20 cellular contexts compared by ENCODE assay signal in genomic region chr15:22866066-22866465, GRCh38. TPM values are rescaled to one million over a fixed set of nuclear protein-coding genes. Genes with fewer than 3 reads are reported as not detected.
DNase-seq lines count a peak whose midpoint lies in the region; ATAC-seq and TF ChIP-seq lines count a peak whose summit lies in the region.
"Had no signal": no experiment of that assay in that cellular context is flagged by ENCODE, and none has a peak within 500 bp of the region (broad histone marks: within the 10 kb centered on the region; RNA-seq: fewer than 3 reads in every experiment).

No MANE protein-coding gene starts in this region.

- no peak overlapping the region for H3K4me3 ChIP-seq in fibroblast of villous mesenchyme (ENCODE audit: low read depth, low read length)
- H3K4me3 ChIP-seq: coronary artery, gastroesophageal sphincter had no signal

- H3K4me3 Mint-ChIP-seq in HFFc6 = no peak overlapping the region
- no peak overlapping the region for H3K4me3 Mint-ChIP-seq in activated naive CD8-positive, alpha-beta T cell treated with anti-CD3 and anti-CD28 coated beads, Interleukin-2, amount 50 U/mL, for 24 hours
- H3K4me3 Mint-ChIP-seq: CD4-positive, alpha-beta memory T cell; T-helper 2 cell treated with Interferon-gamma antibody and Interleukin-4, amounts not matched to agents 5 μg/mL and 100 μg/mL, for 36 hours had no signal

- TF ChIP-seq CTCF in HFFc6 (IDR thresholded peaks at IDR 0.05) (no peak), fibroblast of villous mesenchyme (IDR thresholded peaks at IDR 0.05; ENCODE audit: insufficient read depth, low read depth, low read length) (no peak)

- 0 out of 2 replicates have a peak overlapping the region, but pooled peaks have one; percentile 12 for H3K27ac Mint-ChIP-seq in HFFc6
- H3K27ac Mint-ChIP-seq in activated naive CD8-positive, alpha-beta T cell treated with anti-CD3 and anti-CD28 coated beads, Interleukin-2, amount 50 U/mL, for 24 hours = peak overlapping the region; percentile 29
- H3K27ac Mint-ChIP-seq: activated T-helper 2 cell treated with anti-CD3 and anti-CD28 coated beads, Interferon-gamma antibody, Interleukin-2, Interleukin-4, amounts not matched to agents 10 μg/mL and 5 μg/mL and 100 μg/mL, durations not matched to agents 14 hours and 24 hours and 36 hours; T-helper 2 cell treated with Interferon-gamma antibody and Interleukin-4, amounts not matched to agents 5 μg/mL and 100 μg/mL, for 36 hours had no signal

- peaks cover 11% of the 10 kb centered on the region; the same call in 1 of the 2 replicates for H3K27me3 Mint-ChIP-seq in HFFc6 (ENCODE audit: insufficient read depth)
- H3K27me3 Mint-ChIP-seq in activated naive CD8-positive, alpha-beta T cell treated with anti-CD3 and anti-CD28 coated beads, Interleukin-2, amount 50 U/mL, for 24 hours = no peaks in the 10 kb centered on the region
- H3K27me3 Mint-ChIP-seq: CD4-positive, alpha-beta memory T cell had no signal

- H3K9me3 Mint-ChIP-seq in HFFc6 = no peaks in the 10 kb centered on the region
- H3K9me3 Mint-ChIP-seq in activated naive CD8-positive, alpha-beta T cell treated with anti-CD3 and anti-CD28 coated beads, Interleukin-2, amount 50 U/mL, for 24 hours = no peaks in the 10 kb centered on the region
- H3K9me3 Mint-ChIP-seq: activated T-helper 2 cell treated with anti-CD3 and anti-CD28 coated beads, Interferon-gamma antibody, Interleukin-2, Interleukin-4, amounts not matched to agents 10 μg/mL and 5 μg/mL and 100 μg/mL, durations not matched to agents 14 hours and 24 hours and 36 hours; CD4-positive, alpha-beta memory T cell; T-helper 2 cell treated with Interferon-gamma antibody and Interleukin-4, amounts not matched to agents 5 μg/mL and 100 μg/mL, for 36 hours had no signal

- ATAC-seq in activated naive CD8-positive, alpha-beta T cell treated with anti-CD3 and anti-CD28 coated beads, Interleukin-2, amount 50 U/mL, for 24 hours = no peak
- ATAC-seq in GM21619 (IDR thresholded peaks at IDR 0.05; ENCODE audit: unreplicated experiment) (no peak), HG03159 (IDR thresholded peaks at IDR 0.05; ENCODE audit: unreplicated experiment) (no peak), GM21723 (IDR thresholded peaks at IDR 0.05; ENCODE audit: unreplicated experiment) (no peak)
- ATAC-seq: activated CD4-positive, CD25-positive, alpha-beta regulatory T cell treated with anti-CD3 and anti-CD28 coated beads, Interleukin-2, amount 50 U/mL, for 24 hours; gastroesophageal sphincter; left lobe of liver had no signal

- peaks cover 24% of the 10 kb centered on the region for H3K4me1 Mint-ChIP-seq in HFFc6 (ENCODE audit: low read depth)
- no peaks in the 10 kb centered on the region for H3K4me1 Mint-ChIP-seq in activated naive CD8-positive, alpha-beta T cell treated with anti-CD3 and anti-CD28 coated beads, Interleukin-2, amount 50 U/mL, for 24 hours

- peaks cover 54% of the 10 kb centered on the region for H3K36me3 Mint-ChIP-seq in HFFc6 (ENCODE audit: low read depth)
- H3K36me3 Mint-ChIP-seq in activated naive CD8-positive, alpha-beta T cell treated with anti-CD3 and anti-CD28 coated beads, Interleukin-2, amount 50 U/mL, for 24 hours (ENCODE audit: low read depth) = peaks cover 61% of the 10 kb centered on the region

- peak; percentile 32 for DNase-seq in A172 (ENCODE audit: low spot score)
- peak; percentile 5 for DNase-seq in HFFc6
- DNase-seq in activated naive CD8-positive, alpha-beta T cell treated with anti-CD3 and anti-CD28 coated beads, Interleukin-2, amount 50 U/mL, for 24 hours = no peak
- DNase-seq in fibroblast of villous mesenchyme (ENCODE audit: low read depth) = peak; percentile 75
- no peak for DNase-seq in ecto neural progenitor cell (ENCODE audit: low spot score)
- DNase-seq: amniotic stem cell; CD4-positive, alpha-beta memory T cell; DND-41; NCI-H2081; NCI-H510A; stimulated activated CD4-positive, alpha-beta T cell treated with anti-CD3 and anti-CD28 coated beads, Interleukin-4, amount 100 ng/mL, for 1 hour had no signal

RNA-seq across cellular contexts. Expression of gene NIPA2, which starts 27.6 kb away (rescaled TPM):
- 96.1 and 118 TPM in 2 replicates for total RNA-seq in A172 (2014; rRNA removed; shearing (Covaris generic))
- total RNA-seq in HFFc6 (2021; fragmentation: NEBNext Ultra II Directional; extraction: Animal tissue kit (Norgen Biotek cat#: 25700)) = 10 to 100 TPM; 71.7 to 92.4 (median 76.6) TPM
- total RNA-seq in fibroblast of villous mesenchyme = 50.3 and 69.1 TPM in 2 replicates

Comparison
In these comparisons a context has a peak if more than half of its experiments do, and no peak if none do; other contexts are left out.
1. DNase-seq: peak in A172 (single experiment), HFFc6 (single experiment) and fibroblast of villous mesenchyme (single experiment); none in activated naive CD8-positive, alpha-beta T cell treated with anti-CD3 and anti-CD28 coated beads, Interleukin-2, amount 50 U/mL, for 24 hours (single experiment) and ecto neural progenitor cell (single experiment).